Comparison of ENCODE assay signal across 20 cellular contexts in the genomic region with DNA sequence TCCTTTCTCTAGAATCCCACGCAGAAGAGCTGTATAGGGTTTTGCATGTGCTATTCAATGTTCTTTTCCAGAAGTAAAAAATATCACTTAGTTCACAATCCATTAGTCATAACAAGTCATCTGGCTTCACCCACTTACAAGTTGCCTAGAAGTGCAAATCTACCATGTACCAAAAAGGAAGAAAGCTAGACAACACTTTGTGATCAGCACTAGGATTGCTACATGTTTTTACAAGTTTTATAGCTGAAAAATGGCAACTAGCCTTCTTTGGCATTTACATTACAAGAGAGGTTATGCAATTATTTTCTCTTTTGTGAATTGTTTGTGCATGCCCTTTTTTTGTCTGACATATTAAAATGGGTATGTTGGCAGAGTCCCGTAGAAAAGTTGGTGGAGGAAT.
A peak's percentile ranks its signal among the peaks of the same experiment; 100 is the strongest.
DNase-seq lines count a peak whose midpoint lies in the region; TF ChIP-seq lines count a peak whose summit lies in the region.
"Had no signal": no experiment of that assay in that cellular context is flagged by ENCODE, and none has a peak within 500 bp of the region (broad histone marks: within the 10 kb centered on the region; RNA-seq: fewer than 3 reads in every experiment).

No MANE protein-coding gene starts in this region.

- H3K4me1 Mint-ChIP-seq in CD4-positive, alpha-beta memory T cell: no peaks in the 10 kb centered on the region
- H3K4me1 Mint-ChIP-seq: T-cell had no signal

- POLR2A ChIA-PET in CD4-positive, alpha-beta memory T cell (lab: Charles Lee; ENCODE audit: partially characterized antibody): no interaction called here

- no peak overlapping the region for H3K27ac Mint-ChIP-seq in CD4-positive, alpha-beta memory T cell
- H3K27ac Mint-ChIP-seq: CD8-positive, alpha-beta T cell; nephron; progenitor cell of endocrine pancreas; T-cell had no signal

- intact Hi-C loops in esophagus squamous epithelium (cut with DNase I): no loop called here
- intact Hi-C loops in CD4-positive, alpha-beta memory T cell (cut with micrococcal nuclease): no loop called here

- H3K27me3 Mint-ChIP-seq in CD4-positive, alpha-beta memory T cell: peaks cover 5 to 8% of the 10 kb centered on the region in 2 donors

- no peaks in the 10 kb centered on the region for H3K36me3 ChIP-seq in esophagus squamous epithelium
- H3K36me3 ChIP-seq in CD4-positive, alpha-beta memory T cell (ENCODE audit: insufficient read depth, low read length): no peaks in the 10 kb centered on the region
- H3K36me3 ChIP-seq: cardiac muscle cell had no signal

- no peaks in the 10 kb centered on the region for H3K27me3 ChIP-seq in esophagus squamous epithelium
- H3K27me3 ChIP-seq in CD4-positive, alpha-beta memory T cell (ENCODE audit: insufficient read depth, low read length): no peaks in the 10 kb centered on the region
- H3K27me3 ChIP-seq: cardiac muscle cell had no signal

- DNase-seq in AG09309 (ENCODE audit: low read depth) (peak; percentile 72), MV-4-11 (lab: John Stamatoyannopoulos, UW) (peak; percentile 10), esophagus squamous epithelium (lab: John Stamatoyannopoulos, UW) (no peak), middle frontal gyrus (ENCODE audit: extremely low spot score, low spot score) (peak; percentile 53), dermis blood vessel endothelial cell (no peak)
- DNase-seq in CD4-positive, alpha-beta memory T cell: no peak
- DNase-seq in stimulated activated CD4-positive, alpha-beta T cell treated with anti-CD3 and anti-CD28 coated beads, Interleukin-12 subunit alpha, Interleukin-12 subunit beta, amount 100 ng/mL, for 4 hours: no peak
- DNase-seq in activated CD8-positive, alpha-beta memory T cell treated with anti-CD3 and anti-CD28 coated beads for 24 hours: no peak
- DNase-seq: activated CD4-positive, alpha-beta T cell treated with anti-CD3 and anti-CD28 coated beads for 4 hours; CD8-positive, alpha-beta T cell; left cardiac atrium; NCI-H1436; NCI-H524 treated with DMSO at 0.1 percent for 48 hours; Right ventricle myocardium superior; stimulated activated CD4-positive, alpha-beta T cell treated with anti-CD3 and anti-CD28 coated beads, Interleukin-4, amount 100 ng/mL, for 4 hours; T-cell had no signal

- H3K4me3 Mint-ChIP-seq in CD4-positive, alpha-beta memory T cell: no peak overlapping the region
- H3K4me3 Mint-ChIP-seq: CD8-positive, alpha-beta T cell; nephron; T-cell had no signal

- H3K9me3 Mint-ChIP-seq in CD4-positive, alpha-beta memory T cell: no peaks in the 10 kb centered on the region
- H3K9me3 Mint-ChIP-seq: CD8-positive, alpha-beta T cell; nephron; T-cell had no signal

- no peaks in the 10 kb centered on the region for H3K9me3 ChIP-seq in esophagus squamous epithelium
- H3K9me3 ChIP-seq in CD4-positive, alpha-beta memory T cell (ENCODE audit: control insufficient read depth in 1 of 2, low read length in 2 of 2): no peaks in the 10 kb centered on the region
- H3K9me3 ChIP-seq: A549 had no signal

- CTCF ChIA-PET in CD4-positive, alpha-beta memory T cell (lab: Charles Lee; ENCODE audit: partially characterized antibody): no interaction called here

- H3K27ac ChIP-seq in esophagus squamous epithelium: peak overlapping the region in 3 of 4 donors; percentile 27 to 47 (median 40)
- H3K27ac ChIP-seq in CD4-positive, alpha-beta memory T cell (ENCODE audit: low read depth, low read length): no peak overlapping the region
- H3K27ac ChIP-seq: A549, cardiac muscle cell had no signal

- TF ChIP-seq CTCF in AG09309 (IDR thresholded peaks at IDR 0.05; ENCODE audit: control insufficient read depth, insufficient read depth, low read depth, low read length, missing control alignments) (no peak), esophagus squamous epithelium (IDR thresholded peaks at IDR 0.05) (no peak)

- no peak overlapping the region for H3K4me3 ChIP-seq in AG09309 (ENCODE audit: control insufficient read depth, low read depth, low read length)
- H3K4me3 ChIP-seq in esophagus squamous epithelium: no peak overlapping the region
- no peak overlapping the region for H3K4me3 ChIP-seq in CD4-positive, alpha-beta memory T cell (ENCODE audit: low read length in 2 of 2)
- H3K4me3 ChIP-seq: A549, cardiac muscle cell had no signal

- no peaks in the 10 kb centered on the region for H3K36me3 Mint-ChIP-seq in CD4-positive, alpha-beta memory T cell
- H3K36me3 Mint-ChIP-seq: CD8-positive, alpha-beta T cell; T-cell had no signal

- whole genome bisulfite sequencing in esophagus squamous epithelium, 2 donors: 14 to 43% methylated on average over 2 of the region's 2 CpGs

- no peak for TF ChIP-seq POLR2A in esophagus squamous epithelium (IDR thresholded peaks at IDR 0.05)

- peaks cover 0 to 25% (median 0%) of the 10 kb centered on the region in 3 donors for H3K4me1 ChIP-seq in esophagus squamous epithelium
- H3K4me1 ChIP-seq in CD4-positive, alpha-beta memory T cell (ENCODE audit: insufficient read depth, low read length): no peaks in the 10 kb centered on the region
- H3K4me1 ChIP-seq: A549 had no signal

Comparison
In these comparisons a context has a peak if more than half of its experiments do, and no peak if none do; other contexts are left out.
1. DNase-seq: peak in AG09309 (single experiment), MV-4-11 (single experiment) and middle frontal gyrus (single experiment); none in esophagus squamous epithelium (single experiment), CD4-positive, alpha-beta memory T cell (0 of 5), dermis blood vessel endothelial cell (single experiment), stimulated activated CD4-positive, alpha-beta T cell treated with anti-CD3 and anti-CD28 coated beads, Interleukin-12 subunit alpha, Interleukin-12 subunit beta, amount 100 ng/mL, for 4 hours (single experiment) and activated CD8-positive, alpha-beta memory T cell treated with anti-CD3 and anti-CD28 coated beads for 24 hours (single experiment).